ENCODE assay signal across 8 cellular contexts in the genomic region with DNA sequence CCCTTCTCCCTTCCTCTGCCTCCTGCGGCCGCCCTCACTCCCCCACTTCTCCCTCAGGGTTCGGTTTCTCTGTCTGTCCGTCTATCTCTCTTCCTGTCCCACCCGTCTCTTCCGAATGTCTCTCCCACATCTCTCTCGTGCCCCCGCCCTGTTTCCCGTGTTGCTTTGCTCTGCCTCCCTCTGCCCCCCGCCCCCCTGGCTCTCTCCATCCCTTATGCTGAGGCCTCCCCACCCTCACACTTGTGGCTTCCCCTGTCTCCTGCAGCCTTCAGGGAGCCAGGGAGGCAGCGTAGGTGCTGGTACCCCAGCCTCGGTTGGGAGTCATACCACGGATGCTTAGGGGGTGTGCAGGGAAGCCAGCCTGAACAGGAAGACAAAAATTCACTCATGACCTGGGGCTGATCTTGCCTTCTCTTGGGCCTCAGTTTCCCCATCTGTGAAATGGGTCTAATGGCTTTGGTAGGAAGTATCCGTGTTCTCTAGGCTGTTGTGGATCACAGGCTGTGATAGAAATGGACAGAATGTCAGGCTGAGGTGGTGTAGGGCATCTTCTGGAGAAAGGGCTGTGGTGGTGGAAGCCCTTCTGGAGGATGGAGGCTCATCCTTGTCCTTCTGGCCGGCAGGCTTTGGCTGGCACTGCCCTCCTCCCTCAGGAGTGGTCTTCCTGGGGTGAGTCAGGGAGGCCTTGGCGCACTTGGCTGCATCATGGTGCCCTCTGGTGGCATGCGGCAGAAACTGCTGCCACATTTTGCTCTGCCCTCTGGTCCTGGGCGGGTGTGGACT. TPM values are rescaled to one million over a fixed set of nuclear protein-coding genes. Genes with fewer than 3 reads are reported as not detected.
DNase-seq lines count a peak whose midpoint lies in the region; ATAC-seq and TF ChIP-seq lines count a peak whose summit lies in the region.

No MANE protein-coding gene starts in this region.

- no peaks in the 10 kb centered on the region for H3K27me3 ChIP-seq in lower lobe of right lung (ENCODE audit: low read depth)

- peak; percentile 91 for TF ChIP-seq CTCF in GM20000 (IDR thresholded peaks at IDR 0.05; ENCODE audit: extremely low read depth, missing control alignments)
- TF ChIP-seq CTCF in lower lobe of right lung (IDR thresholded peaks at IDR 0.05): peak; percentile 91

- intact Hi-C loops in lower lobe of right lung (cut with DNase I): loop anchor here (10.0 kb wide), 1 partner anchor 152 kb away; no protein-coding TSS in a partner anchor

- ATAC-seq in lower lobe of right lung (peak; percentile 82 to 83), HG03457 (IDR thresholded peaks at IDR 0.05; ENCODE audit: unreplicated experiment) (no peak)

- H3K4me3 ChIP-seq in lower lobe of right lung: no peak overlapping the region

- H3K27ac ChIP-seq in lower lobe of right lung: no peak overlapping the region

- H3K9me3 ChIP-seq in lower lobe of right lung: no peaks in the 10 kb centered on the region

- DNase-seq in AG08395 (ENCODE audit: low spot score) (peak; percentile 84), GM20000 (ENCODE audit: low spot score) (peak; percentile 84), NCI-H345 (lab: John Stamatoyannopoulos, UW) (peak; percentile 65), dedifferentiated amniotic fluid mesenchymal stem cell (ENCODE audit: extremely low spot score) (peak; percentile 76), lower lobe of right lung (peak; percentile 71)
- peak; percentile 68 for DNase-seq in activated CD4-positive, alpha-beta T cell treated with anti-CD3 and anti-CD28 coated beads for 48 hours
- peak; percentile 19 for DNase-seq in stimulated activated CD8-positive, alpha-beta memory T cell treated with anti-CD3 and anti-CD28 coated beads, Interleukin-12 subunit alpha, Interleukin-12 subunit beta, amount 100 ng/mL, for 24 hours (ENCODE audit: extremely low read depth)

- no peaks in the 10 kb centered on the region for H3K36me3 ChIP-seq in lower lobe of right lung

- H3K4me1 ChIP-seq in lower lobe of right lung: peaks cover 15% of the 10 kb centered on the region

RNA-seq across cellular contexts. Expression of gene FOXO6, which starts 55.5 kb away (rescaled TPM):
- total RNA-seq in lower lobe of right lung: 0.92 TPM

Comparison
In these comparisons a context has a peak if more than half of its experiments do, and no peak if none do; other contexts are left out.
1. DNase-seq: peak in every context shown above with its lines; median percentile 84 in AG08395; 84 in GM20000; 76 in dedifferentiated amniotic fluid mesenchymal stem cell; 71 in lower lobe of right lung; 68 in activated CD4-positive, alpha-beta T cell treated with anti-CD3 and anti-CD28 coated beads for 48 hours; 65 in NCI-H345; 19 in stimulated activated CD8-positive, alpha-beta memory T cell treated with anti-CD3 and anti-CD28 coated beads, Interleukin-12 subunit alpha, Interleukin-12 subunit beta, amount 100 ng/mL, for 24 hours.